ENCODE assay signal across 1 cellular context in genomic region chr5:143594913-143595818, GRCh38.
TF ChIP-seq lines count a peak whose summit lies in the region.

No MANE protein-coding gene starts in this region.

TF ChIP-seq in HepG2, 621 proteins besides CTCF, POLR2A, EP300 and RAD21 (continued from another document and continues in another):
- TF ChIP-seq ZNF318 (CRISPR knock-in tag; IDR thresholded peaks at IDR 0.05) (no peak), U2AF1 (optimal IDR thresholded peaks at IDR 0.05; ENCODE audit: low read depth, low read length) (no peak), SRSF4 (IDR thresholded peaks at IDR 0.05; ENCODE audit: low read depth, low read length, poor library complexity, severe bottlenecking) (no peak), MTERF4 (CRISPR knock-in tag; IDR thresholded peaks at IDR 0.05) (no peak), REST (IDR thresholded peaks at IDR 0.05; ENCODE audit: borderline replicate concordance in 1 of 2, low read depth in 1 of 2, low read length in 2 of 2) (no peak; a peak in 1 of 4 replicates), ZNF383 (CRISPR knock-in tag; IDR thresholded peaks at IDR 0.05; ENCODE audit: borderline replicate concordance) (no peak), ZNF816 (CRISPR knock-in tag; IDR thresholded peaks at IDR 0.05; ENCODE audit: borderline replicate concordance) (no peak), REPIN1 (CRISPR knock-in tag; IDR thresholded peaks at IDR 0.05; ENCODE audit: borderline replicate concordance, low read depth) (peak; percentile 63; the same call in 1 of the 2 replicates), XBP1 (CRISPR knock-in tag; IDR thresholded peaks at IDR 0.05) (no peak), BCLAF1 (IDR thresholded peaks at IDR 0.05) (no peak), ZNF557 (CRISPR knock-in tag; IDR thresholded peaks at IDR 0.05) (no peak), ZNF468 (CRISPR knock-in tag; IDR thresholded peaks at IDR 0.05) (no peak), JARID2 (CRISPR knock-in tag; IDR thresholded peaks at IDR 0.05; ENCODE audit: insufficient replicate concordance) (no peak), GFI1 (CRISPR knock-in tag; IDR thresholded peaks at IDR 0.05; ENCODE audit: borderline replicate concordance) (0 out of 2 replicates have a peak, but pooled peaks have one; percentile 60), DZIP1 (CRISPR knock-in tag; IDR thresholded peaks at IDR 0.05) (no peak), NR0B2 (CRISPR knock-in tag; IDR thresholded peaks at IDR 0.05) (no peak), HNF1B (CRISPR knock-in tag; IDR thresholded peaks at IDR 0.05) (no peak), ZNF563 (CRISPR knock-in tag; IDR thresholded peaks at IDR 0.05) (no peak), ZNF354B (CRISPR knock-in tag; IDR thresholded peaks at IDR 0.05) (no peak), ZNF660 (CRISPR knock-in tag; IDR thresholded peaks at IDR 0.05; ENCODE audit: borderline replicate concordance, low read depth) (no peak), ZUFSP (CRISPR knock-in tag; IDR thresholded peaks at IDR 0.05; ENCODE audit: borderline replicate concordance) (no peak), TFAP4 (IDR thresholded peaks at IDR 0.05; ENCODE audit: borderline replicate concordance, low read depth) (peak; percentile 85), ZNF549 (CRISPR knock-in tag; IDR thresholded peaks at IDR 0.05) (no peak; the same call in 1 of the 2 replicates), SKI (IDR thresholded peaks at IDR 0.05; ENCODE audit: partially characterized antibody) (peak; percentile 77), ZBTB21 (CRISPR knock-in tag; IDR thresholded peaks at IDR 0.05) (no peak), ZNF335 (CRISPR knock-in tag; IDR thresholded peaks at IDR 0.05) (0 out of 2 replicates have a peak, but pooled peaks have one; percentile 29), ZNF234 (CRISPR knock-in tag; conservative IDR thresholded peaks at IDR 0.05) (no peak), TGIF2 (CRISPR knock-in tag; IDR thresholded peaks at IDR 0.05) (0 out of 2 replicates have a peak, but pooled peaks have one; percentile 23), RFX5 (IDR thresholded peaks at IDR 0.05; ENCODE audit: low read depth, low read length) (no peak), MED1 (CRISPR knock-in tag; IDR thresholded peaks at IDR 0.05) (peak; percentile 68), PAF1 (CRISPR knock-in tag; IDR thresholded peaks at IDR 0.05) (no peak), PHF8 (CRISPR knock-in tag; IDR thresholded peaks at IDR 0.05) (no peak), ZNF737 (CRISPR knock-in tag; IDR thresholded peaks at IDR 0.05; ENCODE audit: borderline replicate concordance) (no peak)
